ENCODE assay signal across 16 cellular contexts in the genomic region with DNA sequence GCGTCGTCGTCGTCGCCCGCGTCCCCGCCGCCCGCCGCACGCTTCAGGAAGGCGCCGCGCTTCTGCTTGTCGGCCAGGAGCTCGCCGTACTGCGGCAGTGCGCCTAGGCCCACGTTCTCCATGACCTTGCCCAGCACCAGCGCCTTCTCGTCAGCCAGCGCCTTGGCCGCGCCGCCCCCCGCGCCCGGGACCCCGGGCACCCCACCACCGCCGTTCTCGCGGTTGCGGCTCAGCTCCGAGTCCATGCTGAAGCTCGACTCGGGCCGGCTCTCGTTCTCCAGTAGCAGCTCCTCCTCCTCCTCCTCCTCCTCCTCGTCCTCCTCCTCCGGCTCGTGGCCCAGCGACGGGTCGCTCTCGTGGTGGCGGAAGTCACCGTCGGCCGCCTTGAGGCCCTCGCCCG.
A peak's percentile ranks its signal among the peaks of the same experiment; 100 is the strongest.
DNase-seq lines count a peak whose midpoint lies in the region; ATAC-seq and TF ChIP-seq lines count a peak whose summit lies in the region.
"Had no signal": no experiment of that assay in that cellular context is flagged by ENCODE, and none has a peak within 500 bp of the region (broad histone marks: within the 10 kb centered on the region; RNA-seq: fewer than 3 reads in every experiment).

No MANE protein-coding gene starts in this region.

- H3K4me2 ChIP-seq in DND-41 (ENCODE audit: insufficient read depth, low read length) (no peak overlapping the region), GM23338 (no peak overlapping the region)

- DNase-seq in DND-41 (peak; percentile 2), GM23338 (ENCODE audit: low spot score) (peak; percentile 30), endodermal cell (peak; percentile 49), stomach (peak; percentile 20), NCI-H2171 treated with DMSO at 0.1 percent for 48 hours (lab: John Stamatoyannopoulos, UW) (no peak), cerebellar nuclear complex (lab: John Stamatoyannopoulos, UW) (no peak)
- no peak for DNase-seq in stimulated activated CD4-positive, alpha-beta T cell treated with anti-CD3 and anti-CD28 coated beads, Interleukin-4, amount 100 ng/mL, for 4 hours
- DNase-seq: CD4-positive, CD25-positive, alpha-beta regulatory T cell; MV-4-11; NCI-H1694; NCI-H2081 treated with DMSO at 0.1 percent for 48 hours; NCI-H446; NCI-H526; OCI-M1; Right ventricle myocardium superior had no signal

- no peak for TF ChIP-seq EP300 in stomach (IDR thresholded peaks at IDR 0.05)

- no peak overlapping the region for H2AFZ ChIP-seq in DND-41 (ENCODE audit: low read depth, low read length)
- H2AFZ ChIP-seq in GM23338: no peak overlapping the region

- no peak overlapping the region for H3K9ac ChIP-seq in DND-41 (ENCODE audit: low read depth, low read length)
- H3K9ac ChIP-seq in endodermal cell (ENCODE audit: extremely low read depth, low read length, poor library complexity, severe bottlenecking): no peak overlapping the region

- TF ChIP-seq CTCF in DND-41 (IDR thresholded peaks at IDR 0.05; ENCODE audit: borderline replicate concordance, extremely low read depth, low read length, poor library complexity, severe bottlenecking) (no peak), GM23338 (conservative IDR thresholded peaks at IDR 0.05; ENCODE audit: low read depth in 2 of 2) (no peak), endodermal cell (conservative IDR thresholded peaks at IDR 0.05) (no peak), stomach (IDR thresholded peaks at IDR 0.05) (no peak)

- no peaks in the 10 kb centered on the region for H3K36me3 Mint-ChIP-seq in GM23338 (ENCODE audit: low read depth)
- peaks cover 14% of the 10 kb centered on the region for H3K36me3 Mint-ChIP-seq in endodermal cell (ENCODE audit: low read depth)
- H3K36me3 Mint-ChIP-seq: IgD-negative memory B cell had no signal

- H3K27ac ChIP-seq in DND-41 (ENCODE audit: low read length) (no peak overlapping the region), GM23338 (ENCODE audit: low read depth) (no peak overlapping the region), endodermal cell (ENCODE audit: low read depth, low read length) (no peak overlapping the region), stomach (no peak overlapping the region)

- WGBS in endodermal cell (ENCODE audit: insufficient coverage in 1 of 2, insufficient read length in 1 of 2), 2 experiments: 97% methylated on average over 20 to 52 of the region's 54 CpGs
- WGBS in stomach, 5 donors: 94 to 97% (median 96%) methylated on average over 34 to 54 of the region's 54 CpGs

- H3K9me3 Mint-ChIP-seq in GM23338 (no peaks in the 10 kb centered on the region), endodermal cell (no peaks in the 10 kb centered on the region)
- H3K9me3 Mint-ChIP-seq: IgD-negative memory B cell had no signal

- H3K4me1 ChIP-seq in DND-41 (ENCODE audit: insufficient read depth, low read length) (no peaks in the 10 kb centered on the region), GM23338 (ENCODE audit: insufficient read depth) (peaks cover 44% of the 10 kb centered on the region), endodermal cell (ENCODE audit: control insufficient read depth, insufficient read depth, low read length) (no peaks in the 10 kb centered on the region), stomach (peaks cover 0 to 7% (median 0%) of the 10 kb centered on the region in 4 donors)

- no peaks in the 10 kb centered on the region for H3K27me3 ChIP-seq in DND-41 (ENCODE audit: insufficient read depth, low read length, poor library complexity)
- H3K27me3 ChIP-seq in GM23338 (ENCODE audit: insufficient read depth): no peaks in the 10 kb centered on the region
- no peaks in the 10 kb centered on the region for H3K27me3 ChIP-seq in endodermal cell (ENCODE audit: control insufficient read depth, insufficient read depth, low read length, poor library complexity, severe bottlenecking)
- peaks cover 0 to 4% (median 0%) of the 10 kb centered on the region in 3 donors for H3K27me3 ChIP-seq in stomach

- H4K20me1 ChIP-seq in DND-41 (ENCODE audit: insufficient read depth, low read length) (peaks cover 67% of the 10 kb centered on the region), GM23338 (replicated peaks; ENCODE audit: insufficient read depth) (no peaks in the 10 kb centered on the region)

- H3K79me2 ChIP-seq in DND-41 (ENCODE audit: insufficient read depth, low read length) (peaks cover 58% of the 10 kb centered on the region), GM23338 (replicated peaks; ENCODE audit: insufficient read depth) (peaks cover 6% of the 10 kb centered on the region)

- ATAC-seq in DND-41 (ENCODE audit: insufficient read depth, low read depth) (no peak), GM23338 (no peak)

- TF ChIP-seq POLR2A in stomach (IDR thresholded peaks at IDR 0.05): no peak

- no peaks in the 10 kb centered on the region for H3K9me2 ChIP-seq in GM23338 (ENCODE audit: insufficient read depth)

- no peaks in the 10 kb centered on the region for H3F3A ChIP-seq in GM23338 (replicated peaks; ENCODE audit: low read depth)

- no peak overlapping the region for H3K4me3 ChIP-seq in DND-41 (ENCODE audit: low read depth in 1 of 2, low read length in 2 of 2)
- H3K4me3 ChIP-seq in GM23338: no peak overlapping the region
- H3K4me3 ChIP-seq in endodermal cell (ENCODE audit: low read length): no peak overlapping the region
- no peak overlapping the region for H3K4me3 ChIP-seq in stomach

- H3K4me1 Mint-ChIP-seq in GM23338 (peaks cover 50% of the 10 kb centered on the region), endodermal cell (peaks cover 7% of the 10 kb centered on the region)
- H3K4me1 Mint-ChIP-seq: IgD-negative memory B cell had no signal

- H3K9me3 ChIP-seq in DND-41 (ENCODE audit: insufficient read depth, low read length, severe bottlenecking) (no peaks in the 10 kb centered on the region), endodermal cell (ENCODE audit: control insufficient read depth, low read length) (no peaks in the 10 kb centered on the region), stomach (no peaks in the 10 kb centered on the region)

- H3K4me3 Mint-ChIP-seq in GM23338 (no peak overlapping the region), endodermal cell (no peak overlapping the region)
- H3K4me3 Mint-ChIP-seq: IgD-negative memory B cell had no signal

- intact Hi-C loops in stomach (cut with DNase I; ENCODE audit: low total_unique reads): no loop called here

- H3K27me3 Mint-ChIP-seq in GM23338 (ENCODE audit: insufficient read depth, low read depth, poor library complexity) (peaks cover 9% of the 10 kb centered on the region), endodermal cell (ENCODE audit: insufficient read depth) (peaks cover 2% of the 10 kb centered on the region)
- H3K27me3 Mint-ChIP-seq: CD4-positive, CD25-positive, alpha-beta regulatory T cell; IgD-negative memory B cell had no signal

- H3K27ac Mint-ChIP-seq in GM23338 (no peak overlapping the region), endodermal cell (no peak overlapping the region)
- H3K27ac Mint-ChIP-seq: CD4-positive, CD25-positive, alpha-beta regulatory T cell; IgD-negative memory B cell had no signal

- peaks cover 66% of the 10 kb centered on the region for H3K36me3 ChIP-seq in DND-41 (ENCODE audit: insufficient read depth, low read length)
- H3K36me3 ChIP-seq in GM23338 (ENCODE audit: insufficient read depth): no peaks in the 10 kb centered on the region
- peaks cover 7% of the 10 kb centered on the region for H3K36me3 ChIP-seq in endodermal cell (ENCODE audit: control insufficient read depth, insufficient read depth, low read length)
- no peaks in the 10 kb centered on the region for H3K36me3 ChIP-seq in stomach

TF ChIP-seq in GM23338, 12 proteins besides CTCF, POLR2A, EP300 and RAD21:
- TF ChIP-seq NANOG (IDR thresholded peaks at IDR 0.05; ENCODE audit: borderline replicate concordance) (no peak), POLR2AphosphoS5 (IDR thresholded peaks at IDR 0.05; ENCODE audit: low read depth) (no peak), EZH2phosphoT487 (IDR thresholded peaks at IDR 0.05; ENCODE audit: unreplicated experiment) (no peak), ETS1 (IDR thresholded peaks at IDR 0.05) (no peak)
- TF ChIP-seq, protein P1, sequence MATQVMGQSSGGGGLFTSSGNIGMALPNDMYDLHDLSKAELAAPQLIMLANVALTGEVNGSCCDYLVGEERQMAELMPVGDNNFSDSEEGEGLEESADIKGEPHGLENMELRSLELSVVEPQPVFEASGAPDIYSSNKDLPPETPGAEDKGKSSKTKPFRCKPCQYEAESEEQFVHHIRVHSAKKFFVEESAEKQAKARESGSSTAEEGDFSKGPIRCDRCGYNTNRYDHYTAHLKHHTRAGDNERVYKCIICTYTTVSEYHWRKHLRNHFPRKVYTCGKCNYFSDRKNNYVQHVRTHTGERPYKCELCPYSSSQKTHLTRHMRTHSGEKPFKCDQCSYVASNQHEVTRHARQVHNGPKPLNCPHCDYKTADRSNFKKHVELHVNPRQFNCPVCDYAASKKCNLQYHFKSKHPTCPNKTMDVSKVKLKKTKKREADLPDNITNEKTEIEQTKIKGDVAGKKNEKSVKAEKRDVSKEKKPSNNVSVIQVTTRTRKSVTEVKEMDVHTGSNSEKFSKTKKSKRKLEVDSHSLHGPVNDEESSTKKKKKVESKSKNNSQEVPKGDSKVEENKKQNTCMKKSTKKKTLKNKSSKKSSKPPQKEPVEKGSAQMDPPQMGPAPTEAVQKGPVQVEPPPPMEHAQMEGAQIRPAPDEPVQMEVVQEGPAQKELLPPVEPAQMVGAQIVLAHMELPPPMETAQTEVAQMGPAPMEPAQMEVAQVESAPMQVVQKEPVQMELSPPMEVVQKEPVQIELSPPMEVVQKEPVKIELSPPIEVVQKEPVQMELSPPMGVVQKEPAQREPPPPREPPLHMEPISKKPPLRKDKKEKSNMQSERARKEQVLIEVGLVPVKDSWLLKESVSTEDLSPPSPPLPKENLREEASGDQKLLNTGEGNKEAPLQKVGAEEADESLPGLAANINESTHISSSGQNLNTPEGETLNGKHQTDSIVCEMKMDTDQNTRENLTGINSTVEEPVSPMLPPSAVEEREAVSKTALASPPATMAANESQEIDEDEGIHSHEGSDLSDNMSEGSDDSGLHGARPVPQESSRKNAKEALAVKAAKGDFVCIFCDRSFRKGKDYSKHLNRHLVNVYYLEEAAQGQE (IDR thresholded peaks at IDR 0.05; ENCODE audit: unreplicated experiment): no peak
TF ChIP-seq in GM23338: peak in this region for 0.

Comparison
In these comparisons a context has a peak if more than half of its experiments do, and no peak if none do; other contexts are left out.
1. DNase-seq: peak in DND-41 (single experiment), GM23338 (single experiment), endodermal cell (single experiment) and stomach (single experiment); none in NCI-H2171 treated with DMSO at 0.1 percent for 48 hours (single experiment), cerebellar nuclear complex (0 of 2) and stimulated activated CD4-positive, alpha-beta T cell treated with anti-CD3 and anti-CD28 coated beads, Interleukin-4, amount 100 ng/mL, for 4 hours (0 of 2).